11 cellular contexts compared by ENCODE assay signal in the genomic region with DNA sequence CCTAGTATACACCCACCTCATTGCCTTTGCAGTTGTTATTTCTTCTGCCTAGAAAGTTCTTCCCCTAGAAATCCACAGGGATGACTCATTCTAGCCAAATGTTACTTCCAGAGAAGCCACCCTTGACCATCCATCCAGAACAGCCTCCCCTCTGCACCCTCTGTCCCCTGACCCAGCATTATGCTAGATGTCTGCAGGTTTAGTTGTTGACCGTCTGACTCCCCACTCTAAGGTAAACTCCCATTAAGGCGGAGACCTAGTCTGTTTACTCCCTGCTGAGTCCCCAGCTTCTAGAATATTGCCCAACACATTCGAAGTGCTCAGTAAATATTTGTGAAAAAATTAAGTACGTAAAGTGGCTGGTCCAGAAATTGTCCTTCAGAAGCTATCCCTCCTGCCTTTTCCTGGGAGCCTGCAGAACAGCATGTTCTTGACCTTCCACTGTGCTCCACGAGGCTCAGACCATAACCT. TPM values are rescaled to one million over a fixed set of nuclear protein-coding genes. Genes with fewer than 3 reads are reported as not detected.
DNase-seq lines count a peak whose midpoint lies in the region; ATAC-seq, FAIRE-seq and TF ChIP-seq lines count a peak whose summit lies in the region.
"Had no signal": no experiment of that assay in that cellular context is flagged by ENCODE, and none has a peak within 500 bp of the region (broad histone marks: within the 10 kb centered on the region; RNA-seq: fewer than 3 reads in every experiment).

No MANE protein-coding gene starts in this region.

- no peak overlapping the region for H3K4me2 ChIP-seq in endothelial cell of umbilical vein (ENCODE audit: insufficient read depth, low read length)

- FAIRE-seq in endothelial cell of umbilical vein (lab: Jason Lieb, UNC), result peak; percentile 48

- H3K27me3 Mint-ChIP-seq in nephron progenitor cell (ENCODE audit: low read depth, poor library complexity), result peaks cover 3% of the 10 kb centered on the region
- H3K27me3 Mint-ChIP-seq in activated T-cell treated with anti-CD3 and anti-CD28 coated beads, Interleukin-2, amount 50 U/mL, for 72 hours (ENCODE audit: low read depth), result no peaks in the 10 kb centered on the region

- H3K9me3 ChIP-seq in endothelial cell of umbilical vein (replicated peaks; ENCODE audit: control insufficient read depth, insufficient read depth, low read length), result no peaks in the 10 kb centered on the region
- H3K9me3 ChIP-seq: colonic mucosa had no signal

- CTCF ChIA-PET in endothelial cell of umbilical vein (lab: Charles Lee), result interaction anchor here (2.0 to 3.5 kb wide), 2 partner anchors 11 to 198 kb away, joined by 5 to 12 read pairs; partner anchors contain the start of gene SRD5A3

- no TSS peak for BruUV-seq in endothelial cell of umbilical vein (replicated peaks; lab: Mats Ljungman, UMichigan)

- peaks cover 20% of the 10 kb centered on the region for H3K9me3 Mint-ChIP-seq in nephron progenitor cell
- H3K9me3 Mint-ChIP-seq in activated T-cell treated with anti-CD3 and anti-CD28 coated beads, Interleukin-2, amount 50 U/mL, for 72 hours, result peaks cover 0 to 2% of the 10 kb centered on the region in 2 donors

- no peak overlapping the region for H3K9ac ChIP-seq in endothelial cell of umbilical vein (replicated peaks; ENCODE audit: extremely low read depth, insufficient read depth, low read length)
- H3K9ac ChIP-seq: BLaER1 treated with 17β-estradiol and CSF1 and Interleukin-3, amounts not matched to agents 10 nM and 100 nM had no signal

- no peak for TF ChIP-seq CTCF in endothelial cell of umbilical vein (IDR thresholded peaks at IDR 0.05; ENCODE audit: extremely low read depth in 1 of 2, insufficient read depth in 1 of 2, low read depth in 1 of 2, low read length in 2 of 2)
- TF ChIP-seq CTCF in nephron progenitor cell (IDR thresholded peaks at IDR 0.05), result no peak

- H4K20me1 ChIP-seq in endothelial cell of umbilical vein (replicated peaks; ENCODE audit: control insufficient read depth, extremely low read depth, insufficient read depth, low read length), result no peaks in the 10 kb centered on the region
- H4K20me1 ChIP-seq: BLaER1 treated with 17β-estradiol and CSF1 and Interleukin-3, amounts not matched to agents 10 nM and 100 nM had no signal

- in situ Hi-C loops in Caki2 (cut with HindIII; ENCODE audit: low pct_unique_long_range_greater_than_20kb, low sequenced_read_pairs), result no loop called here

- H2AFZ ChIP-seq in endothelial cell of umbilical vein (ENCODE audit: low read depth, low read length), result no peak overlapping the region

- H3K9me1 ChIP-seq in endothelial cell of umbilical vein (replicated peaks; ENCODE audit: control insufficient read depth, extremely low read depth, insufficient read depth, low read length), result no peaks in the 10 kb centered on the region

- ATAC-seq in activated T-cell treated with anti-CD3 and anti-CD28 coated beads, Interleukin-2, amount 50 U/mL, for 72 hours (replicated peaks in 1 of 2), result no peak

- H3K36me3 Mint-ChIP-seq in nephron progenitor cell (ENCODE audit: low read depth), result peaks cover 46% of the 10 kb centered on the region
- H3K36me3 Mint-ChIP-seq in activated T-cell treated with anti-CD3 and anti-CD28 coated beads, Interleukin-2, amount 50 U/mL, for 72 hours (ENCODE audit: insufficient read depth in 2 of 2), result peaks cover 2 to 16% of the 10 kb centered on the region in 2 donors

- no peak overlapping the region for H3K4me3 Mint-ChIP-seq in nephron progenitor cell
- no peak overlapping the region for H3K4me3 Mint-ChIP-seq in activated T-cell treated with anti-CD3 and anti-CD28 coated beads, Interleukin-2, amount 50 U/mL, for 72 hours

- no peaks in the 10 kb centered on the region for H3K27me3 ChIP-seq in endothelial cell of umbilical vein (ENCODE audit: control insufficient read depth in 2 of 2, insufficient read depth in 2 of 2, low read length in 2 of 2)
- H3K27me3 ChIP-seq: BLaER1 treated with 17β-estradiol and CSF1 and Interleukin-3, amounts not matched to agents 10 nM and 100 nM; colonic mucosa had no signal

- H3K27ac ChIP-seq in endothelial cell of umbilical vein (ENCODE audit: insufficient read depth, low read depth, low read length), result no peak overlapping the region
- H3K27ac ChIP-seq: colonic mucosa had no signal

- no peaks in the 10 kb centered on the region for H3K36me3 ChIP-seq in endothelial cell of umbilical vein (ENCODE audit: control insufficient read depth in 2 of 2, extremely low read depth in 1 of 2, insufficient read depth in 2 of 2, low read length in 2 of 2)
- H3K36me3 ChIP-seq: colonic mucosa had no signal

- H3K4me3 ChIP-seq in endothelial cell of umbilical vein (replicated peaks in 1 of 3; ENCODE audit: insufficient read depth in 1 of 3, low read depth in 1 of 3, low read length in 3 of 3), result no peak overlapping the region
- H3K4me3 ChIP-seq: BLaER1 treated with 17β-estradiol and CSF1 and Interleukin-3, amounts not matched to agents 10 nM and 100 nM; colonic mucosa had no signal

- DNase-seq in Caki2 (ENCODE audit: low read depth) (peak; percentile 74), NCI-H510A treated with DMSO at 0.1 percent for 48 hours (lab: John Stamatoyannopoulos, UW) (peak; percentile 84), endothelial cell of umbilical vein (ENCODE audit: low read depth, low spot score) (no peak), nephron progenitor cell (no peak), NCI-H526 (lab: John Stamatoyannopoulos, UW) (no peak), MV-4-11 (lab: John Stamatoyannopoulos, UW) (no peak), NAMALWA (ENCODE audit: low spot score) (no peak)
- no peak for DNase-seq in activated T-cell treated with anti-CD3 and anti-CD28 coated beads, Interleukin-2, amount 50 U/mL, for 72 hours
- DNase-seq: activated naive CD4-positive, alpha-beta T cell treated with Interleukin-2 at 50 U/mL for 16 hours; colonic mucosa had no signal

- dilution Hi-C loops in endothelial cell of umbilical vein (cut with MboI; ENCODE audit: extremely low pct_ligation_motif_present, low sequenced_read_pairs), result no loop called here

- peaks cover 19% of the 10 kb centered on the region for H3K4me1 Mint-ChIP-seq in nephron progenitor cell
- peaks cover 23% of the 10 kb centered on the region for H3K4me1 Mint-ChIP-seq in activated T-cell treated with anti-CD3 and anti-CD28 coated beads, Interleukin-2, amount 50 U/mL, for 72 hours (ENCODE audit: low read depth)

- H3K27ac Mint-ChIP-seq in nephron progenitor cell, result peak overlapping the region; percentile 94
- no peak overlapping the region for H3K27ac Mint-ChIP-seq in activated T-cell treated with anti-CD3 and anti-CD28 coated beads, Interleukin-2, amount 50 U/mL, for 72 hours

- no peak for TF ChIP-seq POLR2A in endothelial cell of umbilical vein (IDR thresholded peaks at IDR 0.05; ENCODE audit: low read depth, low read length)

- intact Hi-C loops in endothelial cell of umbilical vein (cut with micrococcal nuclease), result no loop called here

- POLR2A ChIA-PET in endothelial cell of umbilical vein (lab: Charles Lee), result no interaction called here

- no peaks in the 10 kb centered on the region for H3K79me2 ChIP-seq in endothelial cell of umbilical vein (ENCODE audit: control insufficient read depth, insufficient read depth, low read length)

- peaks cover 19% of the 10 kb centered on the region for H3K4me1 ChIP-seq in endothelial cell of umbilical vein (ENCODE audit: control insufficient read depth, extremely low read depth, insufficient read depth, low read length)
- H3K4me1 ChIP-seq: colonic mucosa had no signal

TF ChIP-seq in endothelial cell of umbilical vein, 7 proteins besides CTCF, POLR2A, EP300 and RAD21:
- TF ChIP-seq GATA2 (IDR thresholded peaks at IDR 0.05; ENCODE audit: insufficient read depth, insufficient read length, low read depth, low read length) (no peak), FOS (IDR thresholded peaks at IDR 0.05; ENCODE audit: borderline replicate concordance, insufficient read depth, low read length) (peak; percentile 59)

RNA-seq across cellular contexts. Expression of gene SRD5A3, which starts 11.0 kb away (rescaled TPM):
- 12.7 and 14.8 TPM in 2 replicates for total RNA-seq in Caki2 (2014; rRNA removed; shearing (Covaris generic); ENCODE audit: low replicate concordance)
- 24.3 and 30.4 TPM in 2 replicates for total RNA-seq in endothelial cell of umbilical vein
- 23.6 and 29.0 TPM in 2 replicates for polyA plus RNA-seq in endothelial cell of umbilical vein
- polyA plus RNA-seq in endothelial cell of umbilical vein (2011; cell fraction: cytosol; rRNA removed), result 19.4 and 22.3 TPM in 2 replicates
- polyA plus RNA-seq in endothelial cell of umbilical vein (2011; cell fraction: nucleus; rRNA removed), result 8.9 and 9.2 TPM in 2 replicates
- 17.0 and 23.7 TPM in 2 replicates for polyA plus RNA-seq in endothelial cell of umbilical vein (2012)
- 36.5 and 44.5 TPM in 2 replicates for polyA minus RNA-seq in endothelial cell of umbilical vein
- 16.2 TPM for polyA minus RNA-seq in endothelial cell of umbilical vein (2011; cell fraction: cytosol; rRNA and poly(A)+ RNA removed)
- polyA minus RNA-seq in endothelial cell of umbilical vein (2011; cell fraction: nucleus; rRNA and poly(A)+ RNA removed), result 4.1 and 4.4 TPM in 2 replicates
- total RNA-seq in activated T-cell treated with anti-CD3 and anti-CD28 coated beads, Interleukin-2, amount 50 U/mL, for 72 hours, result 10 to 100 TPM; 30.0 to 40.3 TPM

RNA-seq across cellular contexts. Expression of gene TMEM165, which starts 38.7 kb away (rescaled TPM):
- total RNA-seq in Caki2 (2014; rRNA removed; shearing (Covaris generic); ENCODE audit: low replicate concordance), result 146 and 169 TPM in 2 replicates
- 159 and 177 TPM in 2 replicates for total RNA-seq in endothelial cell of umbilical vein
- polyA plus RNA-seq in endothelial cell of umbilical vein, result 144 and 188 TPM in 2 replicates
- polyA plus RNA-seq in endothelial cell of umbilical vein (2011; cell fraction: cytosol; rRNA removed), result 71.6 and 82.9 TPM in 2 replicates
- polyA plus RNA-seq in endothelial cell of umbilical vein (2011; cell fraction: nucleus; rRNA removed), result 224 and 301 TPM in 2 replicates
- polyA plus RNA-seq in endothelial cell of umbilical vein (2012), result 67.9 and 96.6 TPM in 2 replicates
- polyA minus RNA-seq in endothelial cell of umbilical vein, result 376 and 416 TPM in 2 replicates
- 58.4 TPM for polyA minus RNA-seq in endothelial cell of umbilical vein (2011; cell fraction: cytosol; rRNA and poly(A)+ RNA removed)
- 216 and 313 TPM in 2 replicates for polyA minus RNA-seq in endothelial cell of umbilical vein (2011; cell fraction: nucleus; rRNA and poly(A)+ RNA removed)
- total RNA-seq in activated T-cell treated with anti-CD3 and anti-CD28 coated beads, Interleukin-2, amount 50 U/mL, for 72 hours, result 10 to 100 TPM; 65.8 to 65.9 TPM

Comparison
In these comparisons a context has a peak if more than half of its experiments do, and no peak if none do; other contexts are left out.
1. DNase-seq: peak in Caki2 (single experiment) and NCI-H510A treated with DMSO at 0.1 percent for 48 hours (single experiment); none in endothelial cell of umbilical vein (single experiment), nephron progenitor cell (single experiment), NCI-H526 (0 of 2), MV-4-11 (single experiment), activated T-cell treated with anti-CD3 and anti-CD28 coated beads, Interleukin-2, amount 50 U/mL, for 72 hours (0 of 2) and NAMALWA (single experiment).